In genomic region chr2:190843874-190844699, GRCh38 we compare ENCODE assay signal across 1 cellular context.
TF ChIP-seq lines count a peak whose summit lies in the region.

No MANE protein-coding gene starts in this region.

TF ChIP-seq in IMR-90, 13 proteins besides CTCF, POLR2A, EP300 and RAD21 (continued from another document):
- TF ChIP-seq MXI1 (IDR thresholded peaks at IDR 0.05; ENCODE audit: borderline replicate concordance, low read depth, low read length) (0 out of 2 replicates have a peak, but pooled peaks have one; percentile 21), RCOR1 (IDR thresholded peaks at IDR 0.05; ENCODE audit: insufficient replicate concordance, low read length) (no peak), SMC3 (IDR thresholded peaks at IDR 0.05; ENCODE audit: low read depth, low read length) (no peak), CEBPB (IDR thresholded peaks at IDR 0.05; ENCODE audit: low read depth, low read length) (no peak), MAZ (IDR thresholded peaks at IDR 0.05; ENCODE audit: borderline replicate concordance, low read depth, low read length) (no peak), USF2 (IDR thresholded peaks at IDR 0.05; ENCODE audit: low read depth, low read length) (no peak), NFE2L2 (IDR thresholded peaks at IDR 0.05; ENCODE audit: low read depth, low read length) (peak; percentile 51; the same call in 1 of the 2 replicates), BHLHE40 (IDR thresholded peaks at IDR 0.05; ENCODE audit: low read depth, low read length) (no peak), FOS (IDR thresholded peaks at IDR 0.05; ENCODE audit: low read depth, low read length) (peak; percentile 16; the same call in 1 of the 2 replicates), MAFK (IDR thresholded peaks at IDR 0.05; ENCODE audit: low read depth, low read length) (peak; percentile 37; the same call in 1 of the 2 replicates), RFX5 (IDR thresholded peaks at IDR 0.05; ENCODE audit: low read depth, low read length) (no peak)
